ENCODE assay signal across 1 cellular context in the genomic region with DNA sequence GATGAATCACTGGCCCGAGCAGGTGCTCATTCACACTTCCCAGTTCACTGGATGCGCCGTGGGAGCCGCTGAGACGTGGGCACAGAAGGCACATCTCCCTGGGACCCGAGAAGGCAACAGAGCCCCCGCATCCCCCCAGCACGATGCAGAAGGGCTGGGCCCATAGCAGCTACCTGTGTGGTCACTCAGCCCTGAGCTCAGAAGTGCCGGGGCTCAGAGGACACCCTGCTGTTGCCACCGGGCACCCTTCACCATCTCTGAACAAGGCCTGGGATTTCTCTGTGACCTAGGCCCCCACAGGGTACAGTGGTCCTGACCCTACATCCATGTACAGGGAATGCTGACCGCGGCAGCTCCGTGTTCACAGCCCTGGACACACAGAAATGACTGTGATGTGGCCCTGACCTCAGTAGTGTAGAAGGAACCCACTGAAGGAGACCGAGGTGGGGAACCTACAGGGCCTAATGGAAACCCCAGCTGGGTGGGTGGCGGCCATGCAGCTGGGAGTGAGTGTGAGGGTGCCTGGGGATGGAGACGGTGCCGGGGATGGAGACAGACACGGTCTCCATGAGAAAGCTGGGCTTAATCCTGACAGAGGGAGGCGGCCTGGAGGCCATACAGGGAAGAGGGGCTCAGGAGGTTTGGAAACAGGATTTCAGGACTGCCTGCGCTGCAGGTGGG.
TF ChIP-seq lines count a peak whose summit lies in the region.

No MANE protein-coding gene starts in this region.

TF ChIP-seq in SK-N-SH, 30 proteins besides CTCF, POLR2A, EP300 and RAD21:
- TF ChIP-seq USF2 (IDR thresholded peaks at IDR 0.05; ENCODE audit: borderline replicate concordance, low read depth, low read length) (no peak), SMC3 (IDR thresholded peaks at IDR 0.05; ENCODE audit: low read depth, low read length) (no peak), FOSL2 (IDR thresholded peaks at IDR 0.05; ENCODE audit: borderline replicate concordance, low read depth) (no peak), TCF12 (IDR thresholded peaks at IDR 0.05) (no peak), JUND (IDR thresholded peaks at IDR 0.05) (no peak), RCOR1 (IDR thresholded peaks at IDR 0.05; ENCODE audit: low read length) (no peak)
